In the genomic region with DNA sequence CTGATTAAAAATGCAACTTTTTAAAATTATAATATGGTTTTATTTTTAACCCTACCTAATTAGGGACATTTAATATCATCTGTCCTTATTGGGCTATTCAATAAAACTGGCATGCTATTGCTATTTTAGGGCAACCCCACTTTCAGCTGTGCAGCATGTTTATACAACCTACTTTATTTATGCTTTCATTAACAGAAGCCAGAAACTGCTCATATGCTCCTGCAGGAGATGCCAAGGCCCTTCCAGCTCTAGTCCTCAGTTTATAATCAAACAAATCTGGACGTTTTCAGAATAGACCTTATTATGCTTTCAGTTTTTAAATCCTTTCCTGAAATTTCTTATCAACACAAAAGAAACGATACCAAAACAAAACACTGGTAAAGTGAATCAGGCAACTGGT, we compare ENCODE assay signal across 29 cellular contexts. TPM values are rescaled to one million over a fixed set of nuclear protein-coding genes. Genes with fewer than 3 reads are reported as not detected.
DNase-seq lines count a peak whose midpoint lies in the region; ATAC-seq and TF ChIP-seq lines count a peak whose summit lies in the region.
"Had no signal": no experiment of that assay in that cellular context is flagged by ENCODE, and none has a peak within 500 bp of the region (broad histone marks: within the 10 kb centered on the region; RNA-seq: fewer than 3 reads in every experiment).

No MANE protein-coding gene starts in this region.

- no peak for DNase-seq in Right ventricle myocardium inferior (ENCODE audit: missing footprints)
- DNase-seq in left cardiac atrium = no peak
- no peak for DNase-seq in colonic mucosa
- DNase-seq in left ventricle myocardium superior = no peak
- no peak for DNase-seq in transverse colon
- DNase-seq in NCI-H748 (lab: John Stamatoyannopoulos, UW; ENCODE audit: unreplicated experiment) = no peak
- no peak for DNase-seq in stimulated activated CD4-positive, alpha-beta T cell treated with anti-CD3 and anti-CD28 coated beads, Interleukin-2, amount 100 ng/mL, for 48 hours
- DNase-seq: activated CD4-positive, alpha-beta T cell treated with anti-CD3 and anti-CD28 coated beads for 1 hour; activated CD8-positive, alpha-beta T cell treated with anti-CD3 and anti-CD28 coated beads for 36 hours; activated gamma-delta T cell; adrenal gland; endodermal cell; GOT3; mucosa of descending colon; NCI-H1417 treated with DMSO at 0.1 percent for 48 hours; NCI-H2107; NCI-H446 treated with DMSO at 0.1 percent for 48 hours; NK-92 treated with Interleukin-12 subunit alpha and Interleukin-12 subunit beta, amount 100 ng/mL, for 24 hours; posterior cingulate gyrus; SJCRH30; stimulated activated CD8-positive, alpha-beta memory T cell treated with anti-CD3 and anti-CD28 coated beads, Interleukin-4, amount 100 ng/mL, for 48 hours; stomach had no signal

- H3K27ac ChIP-seq in colonic mucosa (peak overlapping the region; percentile 35), transverse colon (peak overlapping the region; percentile 41 to 59 (median 52))
- H3K27ac ChIP-seq: 22Rv1, adrenal gland, coronary artery, SJCRH30, tibial nerve had no signal

- intact Hi-C loops in Right ventricle myocardium inferior (cut with DNase I) = loop anchor here (5.0 kb wide), 1 partner anchor 55 kb away; the partner anchor contains the start of gene PTGS2
- intact Hi-C loops in left cardiac atrium (cut with DNase I) = no loop called here
- intact Hi-C loops in colonic mucosa (cut with DNase I) = no loop called here
- intact Hi-C loops in left ventricle myocardium superior (cut with micrococcal nuclease) = no loop called here
- intact Hi-C loops in transverse colon (cut with DNase I; ENCODE audit: low total_unique reads) = no loop called here

- TF ChIP-seq POLR2A in transverse colon (IDR thresholded peaks at IDR 0.05) = no peak

- no peaks in the 10 kb centered on the region for H3K27me3 ChIP-seq in colonic mucosa
- no peaks in the 10 kb centered on the region for H3K27me3 ChIP-seq in transverse colon
- H3K27me3 ChIP-seq: adrenal gland, SJCRH30, stomach, tibial nerve had no signal

- TF ChIP-seq CTCF in colonic mucosa (IDR thresholded peaks at IDR 0.05) (no peak), transverse colon (IDR thresholded peaks at IDR 0.05) (no peak)

- 11 to 14% methylated on average over 2 of the region's 2 CpGs for WGBS in transverse colon (ENCODE audit: low coverage in 1 of 2), 2 donors

- peak; percentile 34 for ATAC-seq in Right ventricle myocardium inferior
- ATAC-seq in left cardiac atrium = no peak
- peak; percentile 65 for ATAC-seq in left ventricle myocardium superior
- ATAC-seq in HG03039 (IDR thresholded peaks at IDR 0.05; ENCODE audit: unreplicated experiment) = no peak
- ATAC-seq: activated CD8-positive, alpha-beta T cell treated with anti-CD3 and anti-CD28 coated beads for 36 hours; left lobe of liver; mucosa of descending colon; Panc1 had no signal

- H3K36me3 ChIP-seq in colonic mucosa (no peaks in the 10 kb centered on the region), transverse colon (no peaks in the 10 kb centered on the region)
- H3K36me3 ChIP-seq: adrenal gland, SJCRH30, stomach, tibial nerve had no signal

- no peak overlapping the region for H3K9ac ChIP-seq in colonic mucosa (ENCODE audit: low read depth in 2 of 2, low read length in 2 of 2)

- H3K4me3 ChIP-seq in colonic mucosa = no peak overlapping the region
- no peak overlapping the region for H3K4me3 ChIP-seq in transverse colon
- H3K4me3 ChIP-seq: adrenal gland, coronary artery, mucosa of descending colon, SJCRH30, stomach, tibial nerve had no signal

- in situ Hi-C loops in transverse colon (cut with MboI; ENCODE audit: low pct_ligation_motif_present in 1 of 4, low pct_unique_long_range_greater_than_20kb in 1 of 4, low sequenced_read_pairs in 3 of 4) = no loop called here

- no peak for TF ChIP-seq EP300 in transverse colon (IDR thresholded peaks at IDR 0.05; ENCODE audit: low read depth)

- H3K4me1 ChIP-seq in colonic mucosa (no peaks in the 10 kb centered on the region), transverse colon (peaks cover 0 to 8% (median 0%) of the 10 kb centered on the region in 4 donors)
- H3K4me1 ChIP-seq: adrenal gland, SJCRH30 had no signal

- H3K9me3 ChIP-seq in colonic mucosa (no peaks in the 10 kb centered on the region), transverse colon (no peaks in the 10 kb centered on the region)
- H3K9me3 ChIP-seq: adrenal gland, mucosa of descending colon, SJCRH30, stomach, tibial nerve had no signal

RNA-seq across cellular contexts. Expression of gene PTGS2, which starts 53.3 kb away (rescaled TPM):
- 0.32 TPM for total RNA-seq in Right ventricle myocardium inferior
- 1 to 10 TPM; 1.4 to 4.6 TPM for total RNA-seq in left cardiac atrium
- 10 to 100 TPM in 1 of 2 donors, under 1 TPM in 1; 0.57 to 14.9 TPM for total RNA-seq in colonic mucosa
- 0.77 TPM for total RNA-seq in left ventricle myocardium superior
- 10 to 100 TPM in 1 of 4 donors, 1 to 10 TPM in 3; 5.9 to 28.3 (median 8.3) TPM for total RNA-seq in transverse colon
- total RNA-seq: neural crest cell, SJCRH30 had no signal

Comparison
In these comparisons a context has a peak if more than half of its experiments do, and no peak if none do; other contexts are left out.
1. ATAC-seq: peak in Right ventricle myocardium inferior (single experiment) and left ventricle myocardium superior (single experiment); none in left cardiac atrium (0 of 2) and HG03039 (single experiment).